Comparison of ENCODE assay signal across 1 cellular context in the genomic region with DNA sequence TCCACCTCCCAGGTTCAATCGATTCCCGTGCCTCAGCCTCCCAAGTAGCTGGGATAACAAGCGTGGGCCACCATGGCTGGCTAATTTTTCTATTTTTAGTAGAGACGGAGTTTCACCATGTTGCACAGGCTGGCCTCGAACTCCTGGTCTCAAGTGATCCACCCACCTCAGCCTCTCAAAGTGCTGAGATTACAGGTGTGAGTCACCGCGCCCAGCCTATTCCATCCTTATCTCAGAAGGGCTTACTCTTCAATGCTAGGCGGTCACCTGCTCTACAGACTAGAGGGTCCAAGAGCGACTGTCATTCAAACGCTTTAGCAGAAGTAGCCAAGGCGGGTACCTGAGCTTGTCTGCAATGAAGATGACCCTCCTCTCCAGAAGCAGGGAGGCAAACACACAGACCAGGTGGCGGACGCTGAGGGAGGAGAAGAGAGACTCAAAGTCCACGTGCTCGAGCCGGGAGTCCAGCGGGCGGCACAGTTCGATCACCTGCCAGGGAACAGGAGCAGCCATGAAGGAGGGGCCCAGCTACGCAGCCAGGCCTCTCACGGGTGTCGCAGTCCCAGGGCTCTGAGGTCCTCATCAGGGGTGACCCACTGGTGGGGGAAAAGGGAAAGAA.
TF ChIP-seq lines count a peak whose summit lies in the region.

No MANE protein-coding gene starts in this region.

TF ChIP-seq in HepG2, 621 proteins besides CTCF, POLR2A, EP300 and RAD21 (continued from another document and continues in another):
- no peak for TF ChIP-seq ZBTB33 (CRISPR knock-in tag; IDR thresholded peaks at IDR 0.05)
- no peak for TF ChIP-seq ERF (CRISPR knock-in tag; IDR thresholded peaks at IDR 0.05)
- TF ChIP-seq ZMYM2 (CRISPR knock-in tag; IDR thresholded peaks at IDR 0.05): peak; percentile 86
- no peak for TF ChIP-seq SIX4 (CRISPR knock-in tag; IDR thresholded peaks at IDR 0.05)
- TF ChIP-seq, protein P1, sequence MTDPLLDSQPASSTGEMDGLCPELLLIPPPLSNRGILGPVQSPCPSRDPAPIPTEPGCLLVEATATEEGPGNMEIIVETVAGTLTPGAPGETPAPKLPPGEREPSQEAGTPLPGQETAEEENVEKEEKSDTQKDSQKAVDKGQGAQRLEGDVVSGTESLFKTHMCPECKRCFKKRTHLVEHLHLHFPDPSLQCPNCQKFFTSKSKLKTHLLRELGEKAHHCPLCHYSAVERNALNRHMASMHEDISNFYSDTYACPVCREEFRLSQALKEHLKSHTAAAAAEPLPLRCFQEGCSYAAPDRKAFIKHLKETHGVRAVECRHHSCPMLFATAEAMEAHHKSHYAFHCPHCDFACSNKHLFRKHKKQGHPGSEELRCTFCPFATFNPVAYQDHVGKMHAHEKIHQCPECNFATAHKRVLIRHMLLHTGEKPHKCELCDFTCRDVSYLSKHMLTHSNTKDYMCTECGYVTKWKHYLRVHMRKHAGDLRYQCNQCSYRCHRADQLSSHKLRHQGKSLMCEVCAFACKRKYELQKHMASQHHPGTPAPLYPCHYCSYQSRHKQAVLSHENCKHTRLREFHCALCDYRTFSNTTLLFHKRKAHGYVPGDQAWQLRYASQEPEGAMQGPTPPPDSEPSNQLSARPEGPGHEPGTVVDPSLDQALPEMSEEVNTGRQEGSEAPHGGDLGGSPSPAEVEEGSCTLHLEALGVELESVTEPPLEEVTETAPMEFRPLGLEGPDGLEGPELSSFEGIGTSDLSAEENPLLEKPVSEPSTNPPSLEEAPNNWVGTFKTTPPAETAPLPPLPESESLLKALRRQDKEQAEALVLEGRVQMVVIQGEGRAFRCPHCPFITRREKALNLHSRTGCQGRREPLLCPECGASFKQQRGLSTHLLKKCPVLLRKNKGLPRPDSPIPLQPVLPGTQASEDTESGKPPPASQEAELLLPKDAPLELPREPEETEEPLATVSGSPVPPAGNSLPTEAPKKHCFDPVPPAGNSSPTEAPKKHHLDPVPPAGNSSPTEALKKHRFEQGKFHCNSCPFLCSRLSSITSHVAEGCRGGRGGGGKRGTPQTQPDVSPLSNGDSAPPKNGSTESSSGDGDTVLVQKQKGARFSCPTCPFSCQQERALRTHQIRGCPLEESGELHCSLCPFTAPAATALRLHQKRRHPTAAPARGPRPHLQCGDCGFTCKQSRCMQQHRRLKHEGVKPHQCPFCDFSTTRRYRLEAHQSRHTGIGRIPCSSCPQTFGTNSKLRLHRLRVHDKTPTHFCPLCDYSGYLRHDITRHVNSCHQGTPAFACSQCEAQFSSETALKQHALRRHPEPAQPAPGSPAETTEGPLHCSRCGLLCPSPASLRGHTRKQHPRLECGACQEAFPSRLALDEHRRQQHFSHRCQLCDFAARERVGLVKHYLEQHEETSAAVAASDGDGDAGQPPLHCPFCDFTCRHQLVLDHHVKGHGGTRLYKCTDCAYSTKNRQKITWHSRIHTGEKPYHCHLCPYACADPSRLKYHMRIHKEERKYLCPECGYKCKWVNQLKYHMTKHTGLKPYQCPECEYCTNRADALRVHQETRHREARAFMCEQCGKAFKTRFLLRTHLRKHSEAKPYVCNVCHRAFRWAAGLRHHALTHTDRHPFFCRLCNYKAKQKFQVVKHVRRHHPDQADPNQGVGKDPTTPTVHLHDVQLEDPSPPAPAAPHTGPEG (CRISPR knock-in tag; IDR thresholded peaks at IDR 0.05): no peak
- TF ChIP-seq HOXA7 (CRISPR knock-in tag; IDR thresholded peaks at IDR 0.05): no peak
- no peak for TF ChIP-seq ZNF275 (CRISPR knock-in tag; IDR thresholded peaks at IDR 0.05; ENCODE audit: borderline replicate concordance)
- TF ChIP-seq, protein P2, sequence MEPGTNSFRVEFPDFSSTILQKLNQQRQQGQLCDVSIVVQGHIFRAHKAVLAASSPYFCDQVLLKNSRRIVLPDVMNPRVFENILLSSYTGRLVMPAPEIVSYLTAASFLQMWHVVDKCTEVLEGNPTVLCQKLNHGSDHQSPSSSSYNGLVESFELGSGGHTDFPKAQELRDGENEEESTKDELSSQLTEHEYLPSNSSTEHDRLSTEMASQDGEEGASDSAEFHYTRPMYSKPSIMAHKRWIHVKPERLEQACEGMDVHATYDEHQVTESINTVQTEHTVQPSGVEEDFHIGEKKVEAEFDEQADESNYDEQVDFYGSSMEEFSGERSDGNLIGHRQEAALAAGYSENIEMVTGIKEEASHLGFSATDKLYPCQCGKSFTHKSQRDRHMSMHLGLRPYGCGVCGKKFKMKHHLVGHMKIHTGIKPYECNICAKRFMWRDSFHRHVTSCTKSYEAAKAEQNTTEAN (CRISPR knock-in tag; conservative IDR thresholded peaks at IDR 0.05): no peak
- no peak for TF ChIP-seq RBAK (CRISPR knock-in tag; IDR thresholded peaks at IDR 0.05)
- peak; percentile 30; the same call in 1 of the 2 replicates for TF ChIP-seq CREM (IDR thresholded peaks at IDR 0.05)
- no peak for TF ChIP-seq CREM (CRISPR knock-in tag; IDR thresholded peaks at IDR 0.05)
- TF ChIP-seq FOSL1 (CRISPR knock-in tag; IDR thresholded peaks at IDR 0.05; ENCODE audit: borderline replicate concordance): no peak
- no peak for TF ChIP-seq ZNF562 (CRISPR knock-in tag; IDR thresholded peaks at IDR 0.05; ENCODE audit: borderline replicate concordance)
- TF ChIP-seq ZNF792 (CRISPR knock-in tag; IDR thresholded peaks at IDR 0.05): no peak
- no peak for TF ChIP-seq CBX2 (IDR thresholded peaks at IDR 0.05; ENCODE audit: low read depth, low read length)
- no peak for TF ChIP-seq CBX2 (CRISPR knock-in tag; IDR thresholded peaks at IDR 0.05; ENCODE audit: low read depth)
- TF ChIP-seq, protein P3, sequence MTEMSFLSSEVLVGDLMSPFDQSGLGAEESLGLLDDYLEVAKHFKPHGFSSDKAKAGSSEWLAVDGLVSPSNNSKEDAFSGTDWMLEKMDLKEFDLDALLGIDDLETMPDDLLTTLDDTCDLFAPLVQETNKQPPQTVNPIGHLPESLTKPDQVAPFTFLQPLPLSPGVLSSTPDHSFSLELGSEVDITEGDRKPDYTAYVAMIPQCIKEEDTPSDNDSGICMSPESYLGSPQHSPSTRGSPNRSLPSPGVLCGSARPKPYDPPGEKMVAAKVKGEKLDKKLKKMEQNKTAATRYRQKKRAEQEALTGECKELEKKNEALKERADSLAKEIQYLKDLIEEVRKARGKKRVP (CRISPR knock-in tag; IDR thresholded peaks at IDR 0.05): 0 out of 4 replicates have a peak, but pooled peaks of 1 of the 2 experiments have one; percentile 25
- TF ChIP-seq ZNF598 (CRISPR knock-in tag; IDR thresholded peaks at IDR 0.05; ENCODE audit: borderline replicate concordance): no peak
- no peak for TF ChIP-seq NKX3-1 (CRISPR knock-in tag; IDR thresholded peaks at IDR 0.05)
- 0 out of 2 replicates have a peak, but pooled peaks have one; percentile 27 for TF ChIP-seq CEBPG (CRISPR knock-in tag; IDR thresholded peaks at IDR 0.05)
- TF ChIP-seq SMARCE1 (IDR thresholded peaks at IDR 0.05; ENCODE audit: borderline replicate concordance): no peak
- TF ChIP-seq IRX3 (CRISPR knock-in tag; IDR thresholded peaks at IDR 0.05; ENCODE audit: borderline replicate concordance, low read depth): no peak
- TF ChIP-seq ASH2L (IDR thresholded peaks at IDR 0.05; ENCODE audit: insufficient read length, low read depth, low read length): no peak
- TF ChIP-seq, protein P4, sequence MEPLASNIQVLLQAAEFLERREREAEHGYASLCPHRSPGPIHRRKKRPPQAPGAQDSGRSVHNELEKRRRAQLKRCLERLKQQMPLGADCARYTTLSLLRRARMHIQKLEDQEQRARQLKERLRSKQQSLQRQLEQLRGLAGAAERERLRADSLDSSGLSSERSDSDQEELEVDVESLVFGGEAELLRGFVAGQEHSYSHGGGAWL (CRISPR knock-in tag; IDR thresholded peaks at IDR 0.05): no peak
- TF ChIP-seq MATR3 (CRISPR knock-in tag; IDR thresholded peaks at IDR 0.05): no peak
- TF ChIP-seq, protein P5, sequence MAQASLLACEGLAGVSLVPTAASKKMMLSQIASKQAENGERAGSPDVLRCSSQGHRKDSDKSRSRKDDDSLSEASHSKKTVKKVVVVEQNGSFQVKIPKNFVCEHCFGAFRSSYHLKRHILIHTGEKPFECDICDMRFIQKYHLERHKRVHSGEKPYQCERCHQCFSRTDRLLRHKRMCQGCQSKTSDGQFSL (CRISPR knock-in tag; IDR thresholded peaks at IDR 0.05): no peak
- TF ChIP-seq RARG (CRISPR knock-in tag; IDR thresholded peaks at IDR 0.05; ENCODE audit: low read depth): no peak
- TF ChIP-seq ZNF609 (CRISPR knock-in tag; IDR thresholded peaks at IDR 0.05; ENCODE audit: borderline replicate concordance): peak; percentile 26; the same call in 1 of the 2 replicates
- TF ChIP-seq HOXD1 (CRISPR knock-in tag; IDR thresholded peaks at IDR 0.05): no peak
- TF ChIP-seq U2AF1 (optimal IDR thresholded peaks at IDR 0.05; ENCODE audit: low read depth, low read length): no peak
- no peak for TF ChIP-seq ZFP37 (CRISPR knock-in tag; IDR thresholded peaks at IDR 0.05; ENCODE audit: borderline replicate concordance)
- TF ChIP-seq ZNF329 (CRISPR knock-in tag; IDR thresholded peaks at IDR 0.05; ENCODE audit: low read depth): no peak
- TF ChIP-seq ZNF572 (CRISPR knock-in tag; IDR thresholded peaks at IDR 0.05): no peak
- TF ChIP-seq YEATS4 (CRISPR knock-in tag; IDR thresholded peaks at IDR 0.05; ENCODE audit: borderline replicate concordance): no peak
- TF ChIP-seq PHF21A (CRISPR knock-in tag; IDR thresholded peaks at IDR 0.05): peak; percentile 68
- TF ChIP-seq CBX1 (IDR thresholded peaks at IDR 0.05; ENCODE audit: low read depth): no peak
- TF ChIP-seq TFAP4 (IDR thresholded peaks at IDR 0.05; ENCODE audit: borderline replicate concordance, low read depth): peak; percentile 82; the same call in 1 of the 2 replicates
- TF ChIP-seq GFI1 (CRISPR knock-in tag; IDR thresholded peaks at IDR 0.05; ENCODE audit: borderline replicate concordance): no peak
- TF ChIP-seq ZNF3 (CRISPR knock-in tag; IDR thresholded peaks at IDR 0.05): no peak
- no peak for TF ChIP-seq CREB1 (IDR thresholded peaks at IDR 0.05)
- no peak; the same call in 1 of the 2 replicates for TF ChIP-seq CREB1 (CRISPR knock-in tag; IDR thresholded peaks at IDR 0.05)
- peak; percentile 33; the same call in 1 of the 2 replicates for TF ChIP-seq THAP11 (CRISPR knock-in tag; IDR thresholded peaks at IDR 0.05)
- TF ChIP-seq ZSCAN12 (CRISPR knock-in tag; IDR thresholded peaks at IDR 0.05): no peak
- no peak for TF ChIP-seq ZNF24 (IDR thresholded peaks at IDR 0.05)
- no peak for TF ChIP-seq HMGA1 (CRISPR knock-in tag; conservative IDR thresholded peaks at IDR 0.05)
